ENCODE assay signal across 1 cellular context in the genomic region with DNA sequence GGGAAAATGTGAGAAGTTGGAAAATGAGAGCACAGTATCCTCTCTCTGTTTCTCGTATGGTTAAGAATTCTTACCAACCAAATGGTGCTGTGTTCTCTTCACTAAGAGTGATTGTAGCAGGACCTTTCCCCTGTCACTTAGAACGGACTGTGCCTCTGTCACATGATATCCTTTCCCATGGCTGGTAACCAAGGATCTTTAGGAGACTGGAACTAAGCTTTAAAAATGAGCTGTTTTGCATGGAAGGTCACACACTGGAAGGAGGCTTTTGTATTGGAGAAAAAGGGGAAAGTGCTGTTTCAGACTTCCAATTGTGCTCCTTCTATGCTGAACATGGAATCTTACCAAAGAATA.
TF ChIP-seq lines count a peak whose summit lies in the region.

No MANE protein-coding gene starts in this region.

TF ChIP-seq in H1, 55 proteins besides CTCF, POLR2A, EP300 and RAD21:
- TF ChIP-seq, protein P1, sequence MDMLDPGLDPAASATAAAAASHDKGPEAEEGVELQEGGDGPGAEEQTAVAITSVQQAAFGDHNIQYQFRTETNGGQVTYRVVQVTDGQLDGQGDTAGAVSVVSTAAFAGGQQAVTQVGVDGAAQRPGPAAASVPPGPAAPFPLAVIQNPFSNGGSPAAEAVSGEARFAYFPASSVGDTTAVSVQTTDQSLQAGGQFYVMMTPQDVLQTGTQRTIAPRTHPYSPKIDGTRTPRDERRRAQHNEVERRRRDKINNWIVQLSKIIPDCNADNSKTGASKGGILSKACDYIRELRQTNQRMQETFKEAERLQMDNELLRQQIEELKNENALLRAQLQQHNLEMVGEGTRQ (IDR thresholded peaks at IDR 0.05; ENCODE audit: low read length), result no peak
- no peak for TF ChIP-seq KDM4A (IDR thresholded peaks at IDR 0.05; ENCODE audit: low read depth, low read length, severe bottlenecking)
- TF ChIP-seq KDM5A (IDR thresholded peaks at IDR 0.05; ENCODE audit: low read length), result no peak
- no peak for TF ChIP-seq JUND (IDR thresholded peaks at IDR 0.05; ENCODE audit: low read length)
- no peak for TF ChIP-seq HDAC6 (IDR thresholded peaks at IDR 0.05; ENCODE audit: low read depth, low read length)
- TF ChIP-seq CHD2 (IDR thresholded peaks at IDR 0.05; ENCODE audit: low read length), result no peak
- no peak for TF ChIP-seq SAP30 (IDR thresholded peaks at IDR 0.05; ENCODE audit: insufficient read depth, insufficient replicate concordance, low read length)
- no peak for TF ChIP-seq MAFK (IDR thresholded peaks at IDR 0.05; ENCODE audit: low read depth, low read length)
- no peak for TF ChIP-seq HDAC2 (IDR thresholded peaks at IDR 0.05; ENCODE audit: borderline replicate concordance in 1 of 2, low read depth in 2 of 2, low read length in 2 of 2)
- no peak for TF ChIP-seq ZNF274 (IDR thresholded peaks at IDR 0.05; ENCODE audit: borderline replicate concordance, extremely low read depth, low read length)
- no peak for TF ChIP-seq SP2 (IDR thresholded peaks at IDR 0.05; ENCODE audit: low read length)
- TF ChIP-seq TEAD4 (IDR thresholded peaks at IDR 0.05; ENCODE audit: low read depth, low read length), result no peak
- no peak for TF ChIP-seq CTBP2 (IDR thresholded peaks at IDR 0.05; ENCODE audit: borderline replicate concordance, insufficient read depth, insufficient read length, low read length)
- TF ChIP-seq, protein P2, sequence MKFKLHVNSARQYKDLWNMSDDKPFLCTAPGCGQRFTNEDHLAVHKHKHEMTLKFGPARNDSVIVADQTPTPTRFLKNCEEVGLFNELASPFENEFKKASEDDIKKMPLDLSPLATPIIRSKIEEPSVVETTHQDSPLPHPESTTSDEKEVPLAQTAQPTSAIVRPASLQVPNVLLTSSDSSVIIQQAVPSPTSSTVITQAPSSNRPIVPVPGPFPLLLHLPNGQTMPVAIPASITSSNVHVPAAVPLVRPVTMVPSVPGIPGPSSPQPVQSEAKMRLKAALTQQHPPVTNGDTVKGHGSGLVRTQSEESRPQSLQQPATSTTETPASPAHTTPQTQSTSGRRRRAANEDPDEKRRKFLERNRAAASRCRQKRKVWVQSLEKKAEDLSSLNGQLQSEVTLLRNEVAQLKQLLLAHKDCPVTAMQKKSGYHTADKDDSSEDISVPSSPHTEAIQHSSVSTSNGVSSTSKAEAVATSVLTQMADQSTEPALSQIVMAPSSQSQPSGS (IDR thresholded peaks at IDR 0.05; ENCODE audit: low read length), result no peak
- TF ChIP-seq, protein P3, sequence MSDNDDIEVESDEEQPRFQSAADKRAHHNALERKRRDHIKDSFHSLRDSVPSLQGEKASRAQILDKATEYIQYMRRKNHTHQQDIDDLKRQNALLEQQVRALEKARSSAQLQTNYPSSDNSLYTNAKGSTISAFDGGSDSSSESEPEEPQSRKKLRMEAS (IDR thresholded peaks at IDR 0.05), result no peak
- TF ChIP-seq SUZ12 (IDR thresholded peaks at IDR 0.05; ENCODE audit: low read length), result no peak
- TF ChIP-seq NANOG (IDR thresholded peaks at IDR 0.05; ENCODE audit: insufficient read depth, low read depth, low read length, poor library complexity, severe bottlenecking), result no peak
- no peak for TF ChIP-seq KDM1A (IDR thresholded peaks at IDR 0.05; ENCODE audit: borderline replicate concordance, low read length)
- no peak for TF ChIP-seq CREB1 (IDR thresholded peaks at IDR 0.05)
- TF ChIP-seq GABPA (IDR thresholded peaks at IDR 0.05; ENCODE audit: borderline replicate concordance, insufficient read depth, low read length), result no peak
TF ChIP-seq in H1: peak in this region for 0.
